ENCODE assay signal across 1 cellular context in the genomic region with DNA sequence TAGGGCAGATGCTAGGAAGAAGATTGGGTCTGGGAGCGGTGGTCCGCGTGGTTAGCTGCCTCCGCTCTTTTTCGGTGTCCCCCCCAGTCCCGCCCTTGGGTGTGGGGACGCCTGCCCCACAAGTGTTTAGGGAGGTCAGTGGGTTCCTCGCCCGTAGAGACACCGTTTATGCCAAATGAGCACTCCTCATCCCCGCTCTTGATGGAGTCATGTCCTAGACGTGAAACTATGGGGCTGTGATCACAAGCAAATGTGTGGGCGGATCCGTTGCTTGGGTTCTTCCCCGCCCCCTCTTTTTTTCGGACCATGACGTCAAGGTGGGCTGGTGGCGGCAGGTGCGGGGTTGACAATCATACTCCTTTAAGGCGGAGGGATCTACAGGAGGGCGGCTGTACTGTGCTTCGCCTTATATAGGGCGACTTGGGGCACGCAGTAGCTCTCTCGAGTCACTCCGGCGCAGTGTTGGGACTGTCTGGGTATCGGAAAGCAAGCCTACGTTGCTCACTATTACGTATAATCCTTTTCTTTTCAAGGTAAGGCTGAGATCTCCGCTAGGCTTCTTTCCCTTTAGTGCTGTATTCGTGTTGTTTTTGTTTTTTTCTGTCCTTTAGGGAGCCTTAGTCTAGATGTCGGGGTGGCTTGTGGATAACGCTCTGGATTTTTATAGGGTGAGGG.
TF ChIP-seq lines count a peak whose summit lies in the region.

A gene (plus strand): TSS at position 439 of the 675 bp plus-strand sequence. CDS start 1,529 bp downstream, outside the sequence.

TF ChIP-seq in HepG2, 621 proteins besides CTCF, POLR2A, EP300 and RAD21 (continued from another document and continues in another):
- TF ChIP-seq, protein P1, sequence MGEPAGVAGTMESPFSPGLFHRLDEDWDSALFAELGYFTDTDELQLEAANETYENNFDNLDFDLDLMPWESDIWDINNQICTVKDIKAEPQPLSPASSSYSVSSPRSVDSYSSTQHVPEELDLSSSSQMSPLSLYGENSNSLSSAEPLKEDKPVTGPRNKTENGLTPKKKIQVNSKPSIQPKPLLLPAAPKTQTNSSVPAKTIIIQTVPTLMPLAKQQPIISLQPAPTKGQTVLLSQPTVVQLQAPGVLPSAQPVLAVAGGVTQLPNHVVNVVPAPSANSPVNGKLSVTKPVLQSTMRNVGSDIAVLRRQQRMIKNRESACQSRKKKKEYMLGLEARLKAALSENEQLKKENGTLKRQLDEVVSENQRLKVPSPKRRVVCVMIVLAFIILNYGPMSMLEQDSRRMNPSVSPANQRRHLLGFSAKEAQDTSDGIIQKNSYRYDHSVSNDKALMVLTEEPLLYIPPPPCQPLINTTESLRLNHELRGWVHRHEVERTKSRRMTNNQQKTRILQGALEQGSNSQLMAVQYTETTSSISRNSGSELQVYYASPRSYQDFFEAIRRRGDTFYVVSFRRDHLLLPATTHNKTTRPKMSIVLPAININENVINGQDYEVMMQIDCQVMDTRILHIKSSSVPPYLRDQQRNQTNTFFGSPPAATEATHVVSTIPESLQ (CRISPR knock-in tag; conservative IDR thresholded peaks at IDR 0.05): 0 out of 2 replicates have a peak, but pooled peaks have one; percentile 30
- TF ChIP-seq, protein P2, sequence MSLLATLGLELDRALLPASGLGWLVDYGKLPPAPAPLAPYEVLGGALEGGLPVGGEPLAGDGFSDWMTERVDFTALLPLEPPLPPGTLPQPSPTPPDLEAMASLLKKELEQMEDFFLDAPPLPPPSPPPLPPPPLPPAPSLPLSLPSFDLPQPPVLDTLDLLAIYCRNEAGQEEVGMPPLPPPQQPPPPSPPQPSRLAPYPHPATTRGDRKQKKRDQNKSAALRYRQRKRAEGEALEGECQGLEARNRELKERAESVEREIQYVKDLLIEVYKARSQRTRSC (CRISPR knock-in tag; IDR thresholded peaks at IDR 0.05; ENCODE audit: low read depth): no peak; the same call in 1 of the 2 replicates
- TF ChIP-seq, protein P3, sequence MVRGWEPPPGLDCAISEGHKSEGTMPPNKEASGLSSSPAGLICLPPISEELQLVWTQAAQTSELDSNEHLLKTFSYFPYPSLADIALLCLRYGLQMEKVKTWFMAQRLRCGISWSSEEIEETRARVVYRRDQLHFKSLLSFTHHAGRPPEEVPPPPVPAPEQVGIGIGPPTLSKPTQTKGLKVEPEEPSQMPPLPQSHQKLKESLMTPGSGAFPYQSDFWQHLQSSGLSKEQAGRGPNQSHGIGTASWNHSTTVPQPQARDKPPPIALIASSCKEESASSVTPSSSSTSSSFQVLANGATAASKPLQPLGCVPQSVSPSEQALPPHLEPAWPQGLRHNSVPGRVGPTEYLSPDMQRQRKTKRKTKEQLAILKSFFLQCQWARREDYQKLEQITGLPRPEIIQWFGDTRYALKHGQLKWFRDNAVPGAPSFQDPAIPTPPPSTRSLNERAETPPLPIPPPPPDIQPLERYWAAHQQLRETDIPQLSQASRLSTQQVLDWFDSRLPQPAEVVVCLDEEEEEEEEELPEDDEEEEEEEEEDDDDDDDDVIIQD (CRISPR knock-in tag; IDR thresholded peaks at IDR 0.05; ENCODE audit: low read depth): peak; percentile 85; the same call in 1 of the 2 replicates
- TF ChIP-seq ZNF772 (CRISPR knock-in tag; IDR thresholded peaks at IDR 0.05): peak; percentile 66; the same call in 1 of the 2 replicates
- TF ChIP-seq, protein P4, sequence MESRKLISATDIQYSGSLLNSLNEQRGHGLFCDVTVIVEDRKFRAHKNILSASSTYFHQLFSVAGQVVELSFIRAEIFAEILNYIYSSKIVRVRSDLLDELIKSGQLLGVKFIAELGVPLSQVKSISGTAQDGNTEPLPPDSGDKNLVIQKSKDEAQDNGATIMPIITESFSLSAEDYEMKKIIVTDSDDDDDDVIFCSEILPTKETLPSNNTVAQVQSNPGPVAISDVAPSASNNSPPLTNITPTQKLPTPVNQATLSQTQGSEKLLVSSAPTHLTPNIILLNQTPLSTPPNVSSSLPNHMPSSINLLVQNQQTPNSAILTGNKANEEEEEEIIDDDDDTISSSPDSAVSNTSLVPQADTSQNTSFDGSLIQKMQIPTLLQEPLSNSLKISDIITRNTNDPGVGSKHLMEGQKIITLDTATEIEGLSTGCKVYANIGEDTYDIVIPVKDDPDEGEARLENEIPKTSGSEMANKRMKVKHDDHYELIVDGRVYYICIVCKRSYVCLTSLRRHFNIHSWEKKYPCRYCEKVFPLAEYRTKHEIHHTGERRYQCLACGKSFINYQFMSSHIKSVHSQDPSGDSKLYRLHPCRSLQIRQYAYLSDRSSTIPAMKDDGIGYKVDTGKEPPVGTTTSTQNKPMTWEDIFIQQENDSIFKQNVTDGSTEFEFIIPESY (CRISPR knock-in tag; IDR thresholded peaks at IDR 0.05): peak; percentile 42
- TF ChIP-seq, protein P5, sequence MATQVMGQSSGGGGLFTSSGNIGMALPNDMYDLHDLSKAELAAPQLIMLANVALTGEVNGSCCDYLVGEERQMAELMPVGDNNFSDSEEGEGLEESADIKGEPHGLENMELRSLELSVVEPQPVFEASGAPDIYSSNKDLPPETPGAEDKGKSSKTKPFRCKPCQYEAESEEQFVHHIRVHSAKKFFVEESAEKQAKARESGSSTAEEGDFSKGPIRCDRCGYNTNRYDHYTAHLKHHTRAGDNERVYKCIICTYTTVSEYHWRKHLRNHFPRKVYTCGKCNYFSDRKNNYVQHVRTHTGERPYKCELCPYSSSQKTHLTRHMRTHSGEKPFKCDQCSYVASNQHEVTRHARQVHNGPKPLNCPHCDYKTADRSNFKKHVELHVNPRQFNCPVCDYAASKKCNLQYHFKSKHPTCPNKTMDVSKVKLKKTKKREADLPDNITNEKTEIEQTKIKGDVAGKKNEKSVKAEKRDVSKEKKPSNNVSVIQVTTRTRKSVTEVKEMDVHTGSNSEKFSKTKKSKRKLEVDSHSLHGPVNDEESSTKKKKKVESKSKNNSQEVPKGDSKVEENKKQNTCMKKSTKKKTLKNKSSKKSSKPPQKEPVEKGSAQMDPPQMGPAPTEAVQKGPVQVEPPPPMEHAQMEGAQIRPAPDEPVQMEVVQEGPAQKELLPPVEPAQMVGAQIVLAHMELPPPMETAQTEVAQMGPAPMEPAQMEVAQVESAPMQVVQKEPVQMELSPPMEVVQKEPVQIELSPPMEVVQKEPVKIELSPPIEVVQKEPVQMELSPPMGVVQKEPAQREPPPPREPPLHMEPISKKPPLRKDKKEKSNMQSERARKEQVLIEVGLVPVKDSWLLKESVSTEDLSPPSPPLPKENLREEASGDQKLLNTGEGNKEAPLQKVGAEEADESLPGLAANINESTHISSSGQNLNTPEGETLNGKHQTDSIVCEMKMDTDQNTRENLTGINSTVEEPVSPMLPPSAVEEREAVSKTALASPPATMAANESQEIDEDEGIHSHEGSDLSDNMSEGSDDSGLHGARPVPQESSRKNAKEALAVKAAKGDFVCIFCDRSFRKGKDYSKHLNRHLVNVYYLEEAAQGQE (IDR thresholded peaks at IDR 0.05; ENCODE audit: borderline replicate concordance in 1 of 2, low read depth in 1 of 2, low read length in 2 of 2): peak in 1 of 2 experiments; percentile 87; a peak in 2 of 4 replicates
- no peak for TF ChIP-seq MEF2D (CRISPR knock-in tag; IDR thresholded peaks at IDR 0.05)
- TF ChIP-seq ZBTB21 (CRISPR knock-in tag; IDR thresholded peaks at IDR 0.05): peak; percentile 74
- TF ChIP-seq, protein P6, sequence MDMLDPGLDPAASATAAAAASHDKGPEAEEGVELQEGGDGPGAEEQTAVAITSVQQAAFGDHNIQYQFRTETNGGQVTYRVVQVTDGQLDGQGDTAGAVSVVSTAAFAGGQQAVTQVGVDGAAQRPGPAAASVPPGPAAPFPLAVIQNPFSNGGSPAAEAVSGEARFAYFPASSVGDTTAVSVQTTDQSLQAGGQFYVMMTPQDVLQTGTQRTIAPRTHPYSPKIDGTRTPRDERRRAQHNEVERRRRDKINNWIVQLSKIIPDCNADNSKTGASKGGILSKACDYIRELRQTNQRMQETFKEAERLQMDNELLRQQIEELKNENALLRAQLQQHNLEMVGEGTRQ (IDR thresholded peaks at IDR 0.05; ENCODE audit: low read depth, low read length): no peak
- TF ChIP-seq, protein P6 (CRISPR knock-in tag; IDR thresholded peaks at IDR 0.05; ENCODE audit: borderline replicate concordance): 0 out of 2 replicates have a peak, but pooled peaks have one; percentile 24
- TF ChIP-seq ZNF644 (CRISPR knock-in tag; IDR thresholded peaks at IDR 0.05; ENCODE audit: low read depth): no peak
- TF ChIP-seq ZNF780A (CRISPR knock-in tag; IDR thresholded peaks at IDR 0.05): peak; percentile 22; the same call in 1 of the 2 replicates
- TF ChIP-seq RFXAP (CRISPR knock-in tag; IDR thresholded peaks at IDR 0.05; ENCODE audit: borderline replicate concordance): peak; percentile 82; the same call in 1 of the 2 replicates
- TF ChIP-seq, protein P7, sequence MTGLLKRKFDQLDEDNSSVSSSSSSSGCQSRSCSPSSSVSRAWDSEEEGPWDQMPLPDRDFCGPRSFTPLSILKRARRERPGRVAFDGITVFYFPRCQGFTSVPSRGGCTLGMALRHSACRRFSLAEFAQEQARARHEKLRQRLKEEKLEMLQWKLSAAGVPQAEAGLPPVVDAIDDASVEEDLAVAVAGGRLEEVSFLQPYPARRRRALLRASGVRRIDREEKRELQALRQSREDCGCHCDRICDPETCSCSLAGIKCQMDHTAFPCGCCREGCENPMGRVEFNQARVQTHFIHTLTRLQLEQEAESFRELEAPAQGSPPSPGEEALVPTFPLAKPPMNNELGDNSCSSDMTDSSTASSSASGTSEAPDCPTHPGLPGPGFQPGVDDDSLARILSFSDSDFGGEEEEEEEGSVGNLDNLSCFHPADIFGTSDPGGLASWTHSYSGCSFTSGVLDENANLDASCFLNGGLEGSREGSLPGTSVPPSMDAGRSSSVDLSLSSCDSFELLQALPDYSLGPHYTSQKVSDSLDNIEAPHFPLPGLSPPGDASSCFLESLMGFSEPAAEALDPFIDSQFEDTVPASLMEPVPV (CRISPR knock-in tag; IDR thresholded peaks at IDR 0.05): no peak
- TF ChIP-seq POLR2G (IDR thresholded peaks at IDR 0.05; ENCODE audit: low read depth, low read length): peak; percentile 100
- peak; percentile 85 for TF ChIP-seq TP53 (CRISPR knock-in tag; conservative IDR thresholded peaks at IDR 0.05)
- TF ChIP-seq, protein P8, sequence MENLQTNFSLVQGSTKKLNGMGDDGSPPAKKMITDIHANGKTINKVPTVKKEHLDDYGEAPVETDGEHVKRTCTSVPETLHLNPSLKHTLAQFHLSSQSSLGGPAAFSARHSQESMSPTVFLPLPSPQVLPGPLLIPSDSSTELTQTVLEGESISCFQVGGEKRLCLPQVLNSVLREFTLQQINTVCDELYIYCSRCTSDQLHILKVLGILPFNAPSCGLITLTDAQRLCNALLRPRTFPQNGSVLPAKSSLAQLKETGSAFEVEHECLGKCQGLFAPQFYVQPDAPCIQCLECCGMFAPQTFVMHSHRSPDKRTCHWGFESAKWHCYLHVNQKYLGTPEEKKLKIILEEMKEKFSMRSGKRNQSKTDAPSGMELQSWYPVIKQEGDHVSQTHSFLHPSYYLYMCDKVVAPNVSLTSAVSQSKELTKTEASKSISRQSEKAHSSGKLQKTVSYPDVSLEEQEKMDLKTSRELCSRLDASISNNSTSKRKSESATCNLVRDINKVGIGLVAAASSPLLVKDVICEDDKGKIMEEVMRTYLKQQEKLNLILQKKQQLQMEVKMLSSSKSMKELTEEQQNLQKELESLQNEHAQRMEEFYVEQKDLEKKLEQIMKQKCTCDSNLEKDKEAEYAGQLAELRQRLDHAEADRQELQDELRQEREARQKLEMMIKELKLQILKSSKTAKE (CRISPR knock-in tag; IDR thresholded peaks at IDR 0.05; ENCODE audit: borderline replicate concordance): no peak
- TF ChIP-seq GABPA (IDR thresholded peaks at IDR 0.05; ENCODE audit: low read depth, low read length): no peak
- TF ChIP-seq GABPA (CRISPR knock-in tag; IDR thresholded peaks at IDR 0.05; ENCODE audit: low read depth): peak; percentile 59
- TF ChIP-seq DNMT1 (CRISPR knock-in tag; IDR thresholded peaks at IDR 0.05): no peak
- TF ChIP-seq NPAS2 (CRISPR knock-in tag; IDR thresholded peaks at IDR 0.05; ENCODE audit: borderline replicate concordance): no peak
- TF ChIP-seq, protein P9, sequence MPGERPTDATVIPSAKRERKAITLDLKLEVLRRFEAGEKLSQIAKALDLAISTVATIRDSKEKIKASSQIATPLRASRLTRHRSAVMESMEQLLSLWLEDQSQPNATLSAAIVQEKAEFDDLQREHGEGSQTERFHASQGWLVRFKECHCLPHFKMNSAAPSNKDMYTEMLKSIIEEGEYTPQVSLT (CRISPR knock-in tag; IDR thresholded peaks at IDR 0.05; ENCODE audit: borderline replicate concordance, low read depth): no peak; the same call in 1 of the 2 replicates
- TF ChIP-seq ZNF547 (CRISPR knock-in tag; IDR thresholded peaks at IDR 0.05): no peak; the same call in 1 of the 2 replicates
- TF ChIP-seq ATF1 (CRISPR knock-in tag; IDR thresholded peaks at IDR 0.05): peak; percentile 77
- TF ChIP-seq, protein P10, sequence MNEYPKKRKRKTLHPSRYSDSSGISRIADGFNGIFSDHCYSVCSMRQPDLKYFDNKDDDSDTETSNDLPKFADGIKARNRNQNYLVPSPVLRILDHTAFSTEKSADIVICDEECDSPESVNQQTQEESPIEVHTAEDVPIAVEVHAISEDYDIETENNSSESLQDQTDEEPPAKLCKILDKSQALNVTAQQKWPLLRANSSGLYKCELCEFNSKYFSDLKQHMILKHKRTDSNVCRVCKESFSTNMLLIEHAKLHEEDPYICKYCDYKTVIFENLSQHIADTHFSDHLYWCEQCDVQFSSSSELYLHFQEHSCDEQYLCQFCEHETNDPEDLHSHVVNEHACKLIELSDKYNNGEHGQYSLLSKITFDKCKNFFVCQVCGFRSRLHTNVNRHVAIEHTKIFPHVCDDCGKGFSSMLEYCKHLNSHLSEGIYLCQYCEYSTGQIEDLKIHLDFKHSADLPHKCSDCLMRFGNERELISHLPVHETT (CRISPR knock-in tag; conservative IDR thresholded peaks at IDR 0.05): peak; percentile 7; the same call in 1 of the 2 replicates
- TF ChIP-seq ZFP90 (CRISPR knock-in tag; IDR thresholded peaks at IDR 0.05; ENCODE audit: borderline replicate concordance): peak; percentile 89
- TF ChIP-seq ZSCAN25 (CRISPR knock-in tag; IDR thresholded peaks at IDR 0.05): peak; percentile 45; the same call in 1 of the 2 replicates
- peak; percentile 63; the same call in 1 of the 2 replicates for TF ChIP-seq ZFX (CRISPR knock-in tag; IDR thresholded peaks at IDR 0.05; ENCODE audit: low read depth)
- TF ChIP-seq ZMYM3 (CRISPR knock-in tag; IDR thresholded peaks at IDR 0.05): no peak
- TF ChIP-seq, protein P11, sequence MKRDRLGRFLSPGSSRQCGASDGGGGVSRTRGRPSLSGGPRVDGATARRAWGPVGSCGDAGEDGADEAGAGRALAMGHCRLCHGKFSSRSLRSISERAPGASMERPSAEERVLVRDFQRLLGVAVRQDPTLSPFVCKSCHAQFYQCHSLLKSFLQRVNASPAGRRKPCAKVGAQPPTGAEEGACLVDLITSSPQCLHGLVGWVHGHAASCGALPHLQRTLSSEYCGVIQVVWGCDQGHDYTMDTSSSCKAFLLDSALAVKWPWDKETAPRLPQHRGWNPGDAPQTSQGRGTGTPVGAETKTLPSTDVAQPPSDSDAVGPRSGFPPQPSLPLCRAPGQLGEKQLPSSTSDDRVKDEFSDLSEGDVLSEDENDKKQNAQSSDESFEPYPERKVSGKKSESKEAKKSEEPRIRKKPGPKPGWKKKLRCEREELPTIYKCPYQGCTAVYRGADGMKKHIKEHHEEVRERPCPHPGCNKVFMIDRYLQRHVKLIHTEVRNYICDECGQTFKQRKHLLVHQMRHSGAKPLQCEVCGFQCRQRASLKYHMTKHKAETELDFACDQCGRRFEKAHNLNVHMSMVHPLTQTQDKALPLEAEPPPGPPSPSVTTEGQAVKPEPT (CRISPR knock-in tag; IDR thresholded peaks at IDR 0.05; ENCODE audit: low read depth): peak; percentile 70
- 0 out of 2 replicates have a peak, but pooled peaks have one; percentile 53 for TF ChIP-seq FOXM1 (CRISPR knock-in tag; IDR thresholded peaks at IDR 0.05)
